Comparison of ENCODE assay signal across 2 cellular contexts in genomic region chr16:81493755-81494433, GRCh38.
TF ChIP-seq lines count a peak whose summit lies in the region.

No MANE protein-coding gene starts in this region.

TF ChIP-seq in SK-N-SH treated with all-trans-retinoic acid at 6 μM for 48 hours, 23 proteins besides CTCF, POLR2A, EP300 and RAD21 (continued from another document):
- TF ChIP-seq, protein P1, sequence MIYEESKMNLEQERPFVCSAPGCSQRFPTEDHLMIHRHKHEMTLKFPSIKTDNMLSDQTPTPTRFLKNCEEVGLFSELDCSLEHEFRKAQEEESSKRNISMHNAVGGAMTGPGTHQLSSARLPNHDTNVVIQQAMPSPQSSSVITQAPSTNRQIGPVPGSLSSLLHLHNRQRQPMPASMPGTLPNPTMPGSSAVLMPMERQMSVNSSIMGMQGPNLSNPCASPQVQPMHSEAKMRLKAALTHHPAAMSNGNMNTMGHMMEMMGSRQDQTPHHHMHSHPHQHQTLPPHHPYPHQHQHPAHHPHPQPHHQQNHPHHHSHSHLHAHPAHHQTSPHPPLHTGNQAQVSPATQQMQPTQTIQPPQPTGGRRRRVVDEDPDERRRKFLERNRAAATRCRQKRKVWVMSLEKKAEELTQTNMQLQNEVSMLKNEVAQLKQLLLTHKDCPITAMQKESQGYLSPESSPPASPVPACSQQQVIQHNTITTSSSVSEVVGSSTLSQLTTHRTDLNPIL (CRISPR knock-in tag; IDR thresholded peaks at IDR 0.05; ENCODE audit: low read depth): no peak
- TF ChIP-seq RARB (CRISPR knock-in tag; IDR thresholded peaks at IDR 0.05) (no peak), PPARA (CRISPR knock-in tag; IDR thresholded peaks at IDR 0.05; ENCODE audit: borderline replicate concordance) (no peak), ZC3H10 (CRISPR knock-in tag; IDR thresholded peaks at IDR 0.05) (no peak), CSDC2 (CRISPR knock-in tag; IDR thresholded peaks at IDR 0.05) (no peak), BACH2 (CRISPR knock-in tag; IDR thresholded peaks at IDR 0.05; ENCODE audit: borderline replicate concordance) (no peak), ZNF565 (CRISPR knock-in tag; conservative IDR thresholded peaks at IDR 0.05; ENCODE audit: low read depth) (no peak), ZFP3 (CRISPR knock-in tag; IDR thresholded peaks at IDR 0.05) (no peak), ZNF70 (CRISPR knock-in tag; IDR thresholded peaks at IDR 0.05) (no peak), GLIS3 (CRISPR knock-in tag; IDR thresholded peaks at IDR 0.05) (no peak), PATZ1 (CRISPR knock-in tag; IDR thresholded peaks at IDR 0.05; ENCODE audit: borderline replicate concordance) (no peak), ZFP30 (CRISPR knock-in tag; IDR thresholded peaks at IDR 0.05) (no peak), ZNF8 (CRISPR knock-in tag; IDR thresholded peaks at IDR 0.05) (no peak)
- TF ChIP-seq, protein P2, sequence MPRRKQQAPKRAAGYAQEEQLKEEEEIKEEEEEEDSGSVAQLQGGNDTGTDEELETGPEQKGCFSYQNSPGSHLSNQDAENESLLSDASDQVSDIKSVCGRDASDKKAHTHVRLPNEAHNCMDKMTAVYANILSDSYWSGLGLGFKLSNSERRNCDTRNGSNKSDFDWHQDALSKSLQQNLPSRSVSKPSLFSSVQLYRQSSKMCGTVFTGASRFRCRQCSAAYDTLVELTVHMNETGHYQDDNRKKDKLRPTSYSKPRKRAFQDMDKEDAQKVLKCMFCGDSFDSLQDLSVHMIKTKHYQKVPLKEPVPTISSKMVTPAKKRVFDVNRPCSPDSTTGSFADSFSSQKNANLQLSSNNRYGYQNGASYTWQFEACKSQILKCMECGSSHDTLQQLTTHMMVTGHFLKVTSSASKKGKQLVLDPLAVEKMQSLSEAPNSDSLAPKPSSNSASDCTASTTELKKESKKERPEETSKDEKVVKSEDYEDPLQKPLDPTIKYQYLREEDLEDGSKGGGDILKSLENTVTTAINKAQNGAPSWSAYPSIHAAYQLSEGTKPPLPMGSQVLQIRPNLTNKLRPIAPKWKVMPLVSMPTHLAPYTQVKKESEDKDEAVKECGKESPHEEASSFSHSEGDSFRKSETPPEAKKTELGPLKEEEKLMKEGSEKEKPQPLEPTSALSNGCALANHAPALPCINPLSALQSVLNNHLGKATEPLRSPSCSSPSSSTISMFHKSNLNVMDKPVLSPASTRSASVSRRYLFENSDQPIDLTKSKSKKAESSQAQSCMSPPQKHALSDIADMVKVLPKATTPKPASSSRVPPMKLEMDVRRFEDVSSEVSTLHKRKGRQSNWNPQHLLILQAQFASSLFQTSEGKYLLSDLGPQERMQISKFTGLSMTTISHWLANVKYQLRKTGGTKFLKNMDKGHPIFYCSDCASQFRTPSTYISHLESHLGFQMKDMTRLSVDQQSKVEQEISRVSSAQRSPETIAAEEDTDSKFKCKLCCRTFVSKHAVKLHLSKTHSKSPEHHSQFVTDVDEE (CRISPR knock-in tag; IDR thresholded peaks at IDR 0.05): no peak
- TF ChIP-seq, protein P3, sequence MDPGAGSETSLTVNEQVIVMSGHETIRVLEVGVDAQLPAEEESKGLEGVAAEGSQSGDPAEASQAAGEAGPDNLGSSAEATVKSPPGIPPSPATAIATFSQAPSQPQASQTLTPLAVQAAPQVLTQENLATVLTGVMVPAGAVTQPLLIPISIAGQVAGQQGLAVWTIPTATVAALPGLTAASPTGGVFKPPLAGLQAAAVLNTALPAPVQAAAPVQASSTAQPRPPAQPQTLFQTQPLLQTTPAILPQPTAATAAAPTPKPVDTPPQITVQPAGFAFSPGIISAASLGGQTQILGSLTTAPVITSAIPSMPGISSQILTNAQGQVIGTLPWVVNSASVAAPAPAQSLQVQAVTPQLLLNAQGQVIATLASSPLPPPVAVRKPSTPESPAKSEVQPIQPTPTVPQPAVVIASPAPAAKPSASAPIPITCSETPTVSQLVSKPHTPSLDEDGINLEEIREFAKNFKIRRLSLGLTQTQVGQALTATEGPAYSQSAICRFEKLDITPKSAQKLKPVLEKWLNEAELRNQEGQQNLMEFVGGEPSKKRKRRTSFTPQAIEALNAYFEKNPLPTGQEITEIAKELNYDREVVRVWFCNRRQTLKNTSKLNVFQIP (CRISPR knock-in tag; IDR thresholded peaks at IDR 0.05; ENCODE audit: borderline replicate concordance, low read depth): no peak

TF ChIP-seq in H1, 55 proteins besides CTCF, POLR2A, EP300 and RAD21 (continued from another document):
- TF ChIP-seq E2F6 (IDR thresholded peaks at IDR 0.05): 0 out of 2 replicates have a peak, but pooled peaks have one; percentile 12
TF ChIP-seq in H1: peak in this region for 1.
